Comparison of ENCODE assay signal across 1 cellular context in genomic region chr2:173307287-173307686, GRCh38.
TF ChIP-seq lines count a peak whose summit lies in the region.

No MANE protein-coding gene starts in this region.

TF ChIP-seq in GM12878, 131 proteins besides CTCF, POLR2A, EP300 and RAD21:
- TF ChIP-seq PRDM15 (CRISPR knock-in tag; IDR thresholded peaks at IDR 0.05): no peak
- peak; percentile 70; the same call in 1 of the 3 replicates for TF ChIP-seq POU2F2 (IDR thresholded peaks at IDR 0.05; ENCODE audit: borderline replicate concordance, low read depth, low read length)
- peak; percentile 30; the same call in 1 of the 2 replicates for TF ChIP-seq PKNOX1 (IDR thresholded peaks at IDR 0.05)
- TF ChIP-seq BHLHE40 (IDR thresholded peaks at IDR 0.05; ENCODE audit: borderline replicate concordance in 1 of 2, low read depth in 2 of 2, low read length in 1 of 2): 0 out of 4 replicates have a peak, but pooled peaks of 1 of the 2 experiments have one; percentile 12
- TF ChIP-seq ZNF384 (IDR thresholded peaks at IDR 0.05; ENCODE audit: borderline replicate concordance, low read depth, low read length): 0 out of 2 replicates have a peak, but pooled peaks have one; percentile 20
- no peak for TF ChIP-seq E2F8 (IDR thresholded peaks at IDR 0.05; ENCODE audit: low read depth, partially characterized antibody)
- no peak for TF ChIP-seq FOXK2 (IDR thresholded peaks at IDR 0.05)
- TF ChIP-seq IRF5 (IDR thresholded peaks at IDR 0.05; ENCODE audit: borderline replicate concordance): no peak
